In genomic region chr16:67934306-67935095, GRCh38 we compare ENCODE assay signal across 8 cellular contexts. TPM values are rescaled to one million over a fixed set of nuclear protein-coding genes. Genes with fewer than 3 reads are reported as not detected.
DNase-seq lines count a peak whose midpoint lies in the region; ATAC-seq and TF ChIP-seq lines count a peak whose summit lies in the region.

No MANE protein-coding gene starts in this region.

- peaks cover 30 to 44% (median 36%) of the 10 kb centered on the region in 10 experiments for H3K4me1 ChIP-seq in BLaER1 treated with 17β-estradiol and CSF1 and Interleukin-3, amounts not matched to agents 10 nM and 100 nM
- peaks cover 27% of the 10 kb centered on the region for H3K4me1 ChIP-seq in Karpas-422 (ENCODE audit: low read length)

- peak overlapping the region; percentile 25 to 99 (median 98) for H3K27ac Mint-ChIP-seq in naive thymus-derived CD8-positive, alpha-beta T cell

- no peak overlapping the region for H2AFZ ChIP-seq in Karpas-422 (ENCODE audit: low read length)

- no peaks in the 10 kb centered on the region for H3K9me2 ChIP-seq in Karpas-422 (replicated peaks; ENCODE audit: insufficient read depth, low read length)

- peaks cover 20 to 57% (median 51%) of the 10 kb centered on the region in 11 experiments for H4K20me1 ChIP-seq in BLaER1 treated with 17β-estradiol and CSF1 and Interleukin-3, amounts not matched to agents 10 nM and 100 nM
- no peaks in the 10 kb centered on the region; the same call in 1 of the 2 replicates for H4K20me1 ChIP-seq in Karpas-422 (ENCODE audit: insufficient read depth, low read depth, low read length)

- peak overlapping the region; percentile 75 to 96 (median 94) for H3K4me2 ChIP-seq in BLaER1 treated with 17β-estradiol and CSF1 and Interleukin-3, amounts not matched to agents 10 nM and 100 nM
- peak overlapping the region; percentile 77 for H3K4me2 ChIP-seq in Karpas-422 (ENCODE audit: low read depth, low read length, poor library complexity, severe bottlenecking)

- no peaks in the 10 kb centered on the region for H3K9me3 Mint-ChIP-seq in naive thymus-derived CD8-positive, alpha-beta T cell

- H3K36me3 ChIP-seq in BLaER1 treated with 17β-estradiol and CSF1 and Interleukin-3, amounts not matched to agents 10 nM and 100 nM, result peaks cover 45 to 62% (median 59%) of the 10 kb centered on the region in 11 experiments
- H3K36me3 ChIP-seq in Karpas-422 (ENCODE audit: insufficient read depth, low read length), result peaks cover 19% of the 10 kb centered on the region; the same call in 1 of the 2 replicates

- peaks cover 4 to 35% (median 5%) of the 10 kb centered on the region in 3 donors for H3K36me3 Mint-ChIP-seq in naive thymus-derived CD8-positive, alpha-beta T cell

- no peaks in the 10 kb centered on the region for H3K27me3 Mint-ChIP-seq in naive thymus-derived CD8-positive, alpha-beta T cell

- POLR2A ChIA-PET in naive thymus-derived CD8-positive, alpha-beta T cell (lab: Charles Lee), result interaction anchor here (0.6 to 3.5 kb wide), 16 partner anchors 8 to 267 kb away, joined by 3 to 34 read pairs (median 6); partner anchors contain the start of genes DPEP2, EDC4, NFATC3 and NUTF2

- peaks cover 21 to 36% (median 32%) of the 10 kb centered on the region in 4 donors for H3K4me1 Mint-ChIP-seq in naive thymus-derived CD8-positive, alpha-beta T cell

- H3K27ac ChIP-seq in BLaER1 treated with 17β-estradiol and CSF1 and Interleukin-3, amounts not matched to agents 10 nM and 100 nM, result peak overlapping the region in 5 of 11 experiments; percentile 4 to 98 (median 96); a peak in 7 of 22 replicates
- H3K27ac ChIP-seq in Karpas-422 (ENCODE audit: low read length) (no peak overlapping the region), coronary artery (peak overlapping the region in 1 of 2 donors; percentile 94)

- H3K4me3 ChIP-seq in BLaER1 treated with 17β-estradiol and CSF1 and Interleukin-3, amounts not matched to agents 10 nM and 100 nM, result peak overlapping the region in 8 of 10 experiments; percentile 75 to 97 (median 90); a peak in 13 of 20 replicates
- H3K4me3 ChIP-seq in Karpas-422 (ENCODE audit: low read length), result peak overlapping the region; percentile 91
- H3K4me3 ChIP-seq in coronary artery, result peak overlapping the region; percentile 88

- no peaks in the 10 kb centered on the region for H3K9me3 ChIP-seq in BLaER1 treated with 17β-estradiol and CSF1 and Interleukin-3, amounts not matched to agents 10 nM and 100 nM (replicated peaks in 1 of 11)
- no peaks in the 10 kb centered on the region for H3K9me3 ChIP-seq in Karpas-422 (ENCODE audit: low read length)

- peaks cover 34% of the 10 kb centered on the region for H3K79me2 ChIP-seq in Karpas-422 (ENCODE audit: low read length)

- peak overlapping the region; percentile 89 to 98 (median 93); a peak in 18 of 22 replicates for H3K9ac ChIP-seq in BLaER1 treated with 17β-estradiol and CSF1 and Interleukin-3, amounts not matched to agents 10 nM and 100 nM
- peak overlapping the region; percentile 59 for H3K9ac ChIP-seq in Karpas-422 (ENCODE audit: low read length)

- no peak for TF ChIP-seq CTCF in coronary artery (IDR thresholded peaks at IDR 0.05)

- peak overlapping the region in 8 of 10 donors; percentile 4 to 100 (median 99) for H3K4me3 Mint-ChIP-seq in naive thymus-derived CD8-positive, alpha-beta T cell

- ATAC-seq in naive thymus-derived CD8-positive, alpha-beta T cell, result no peak
- ATAC-seq in GM21825 (IDR thresholded peaks at IDR 0.05; ENCODE audit: unreplicated experiment), result no peak

- DNase-seq in Karpas-422, result no peak
- no peak for DNase-seq in coronary artery (ENCODE audit: low spot score)
- DNase-seq in naive thymus-derived CD8-positive, alpha-beta T cell, result no peak
- DNase-seq in foreskin melanocyte, result no peak
- no peak for DNase-seq in NCI-H1417 (lab: John Stamatoyannopoulos, UW)
- no peak for DNase-seq in central memory CD4-positive, alpha-beta T cell

- H3K27me3 ChIP-seq in BLaER1 treated with 17β-estradiol and CSF1 and Interleukin-3, amounts not matched to agents 10 nM and 100 nM, result no peaks in the 10 kb centered on the region
- H3K27me3 ChIP-seq in Karpas-422 (ENCODE audit: low read length), result no peaks in the 10 kb centered on the region

RNA-seq across cellular contexts. Expression of gene PSMB10, which starts 2.1 kb away (rescaled TPM):
- 92.4 and 264 TPM in 2 replicates for total RNA-seq in Karpas-422 (2014; rRNA removed; shearing (Covaris generic); ENCODE audit: low replicate concordance)
- 100 to 1,000 TPM; 127 to 138 TPM for total RNA-seq in naive thymus-derived CD8-positive, alpha-beta T cell
- polyA plus RNA-seq in naive thymus-derived CD8-positive, alpha-beta T cell, result 100 to 1,000 TPM; 450 to 514 (median 493) TPM

RNA-seq across cellular contexts. Expression of gene CTRL, which starts 2.8 kb away (rescaled TPM):
- 1.0 and 1.6 TPM in 2 replicates for total RNA-seq in Karpas-422 (2014; rRNA removed; shearing (Covaris generic); ENCODE audit: low replicate concordance)
- 10 to 100 TPM; 10.5 to 12.6 TPM for total RNA-seq in naive thymus-derived CD8-positive, alpha-beta T cell
- 1 to 10 TPM; 2.2 to 2.8 (median 2.8) TPM for polyA plus RNA-seq in naive thymus-derived CD8-positive, alpha-beta T cell

RNA-seq across cellular contexts. Expression of gene LCAT, which starts 9.4 kb away (rescaled TPM):
- total RNA-seq in Karpas-422 (2014; rRNA removed; shearing (Covaris generic); ENCODE audit: low replicate concordance), result 1.1 and 1.3 TPM in 2 replicates
- total RNA-seq in naive thymus-derived CD8-positive, alpha-beta T cell, result 10 to 100 TPM; 14.1 to 14.7 TPM
- under 1 TPM; 0.52 to 0.84 (median 0.80) TPM for polyA plus RNA-seq in naive thymus-derived CD8-positive, alpha-beta T cell

RNA-seq across cellular contexts. Expression of gene SLC12A4, which starts 33.9 kb away (rescaled TPM):
- total RNA-seq in Karpas-422 (2014; rRNA removed; shearing (Covaris generic); ENCODE audit: low replicate concordance), result 11.0 and 15.4 TPM in 2 replicates
- 10 to 100 TPM; 35.8 to 36.4 TPM for total RNA-seq in naive thymus-derived CD8-positive, alpha-beta T cell
- polyA plus RNA-seq in naive thymus-derived CD8-positive, alpha-beta T cell, result 1 to 10 TPM; 3.0 to 5.6 (median 5.2) TPM

RNA-seq across cellular contexts. Expression of gene PSKH1, which starts 41.4 kb away (rescaled TPM):
- 7.2 and 14.2 TPM in 2 replicates for total RNA-seq in Karpas-422 (2014; rRNA removed; shearing (Covaris generic); ENCODE audit: low replicate concordance)
- 10 to 100 TPM; 26.6 to 28.6 TPM for total RNA-seq in naive thymus-derived CD8-positive, alpha-beta T cell
- polyA plus RNA-seq in naive thymus-derived CD8-positive, alpha-beta T cell, result 10 to 100 TPM; 20.8 to 34.5 (median 22.2) TPM
